8 cellular contexts compared by ENCODE assay signal in the genomic region with DNA sequence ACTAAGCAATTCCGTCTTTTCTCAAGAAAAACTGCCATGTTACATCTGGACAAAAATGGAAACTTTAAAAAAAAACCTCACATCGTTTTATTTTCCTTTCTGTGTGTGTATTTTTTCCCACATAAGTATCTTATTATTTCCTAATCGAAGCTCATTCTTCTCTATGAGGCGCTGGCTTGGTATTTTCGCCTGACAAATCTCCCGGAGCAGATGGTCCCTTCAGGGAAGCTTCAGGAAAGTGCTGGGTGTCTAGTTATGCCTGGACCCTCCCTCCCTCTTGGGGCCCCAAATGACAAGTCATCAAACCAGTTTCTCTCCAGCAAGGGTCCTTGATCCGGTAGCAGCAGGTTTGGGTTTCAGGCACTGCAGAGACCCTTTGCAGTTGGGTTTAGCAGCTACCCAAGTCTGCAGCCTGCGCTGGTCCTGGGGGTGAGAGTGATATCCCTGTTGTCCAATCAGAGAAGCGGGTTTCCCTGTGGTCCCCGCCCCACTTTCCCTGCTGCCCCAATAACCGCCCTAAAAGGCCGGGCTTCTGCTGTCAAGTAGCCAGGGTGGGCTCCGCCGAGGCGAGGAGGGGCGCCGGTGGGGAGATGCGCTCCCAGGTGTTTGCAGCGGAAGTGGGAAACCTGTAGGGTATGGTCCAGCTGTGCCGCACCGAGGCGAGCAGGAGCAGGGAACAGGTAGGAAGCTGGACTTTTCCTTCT. TPM values are rescaled to one million over a fixed set of nuclear protein-coding genes. Genes with fewer than 3 reads are reported as not detected.
DNase-seq lines count a peak whose midpoint lies in the region; ATAC-seq and TF ChIP-seq lines count a peak whose summit lies in the region.

CNTN1 (plus strand) TSS at position 527 of the 704 bp plus-strand sequence.

- no peaks in the 10 kb centered on the region; the same call in 1 of the 2 replicates for H3K79me2 ChIP-seq in GM23338 (replicated peaks; ENCODE audit: insufficient read depth)

- H3K36me3 Mint-ChIP-seq in GM23338 (ENCODE audit: low read depth) (no peaks in the 10 kb centered on the region), CD14-positive monocyte (no peaks in the 10 kb centered on the region)

- H3K36me3 ChIP-seq in BE2C (no peaks in the 10 kb centered on the region), GM23338 (ENCODE audit: insufficient read depth) (no peaks in the 10 kb centered on the region), duodenal mucosa (ENCODE audit: control insufficient read depth in 1 of 2, insufficient read depth in 2 of 2, low read length in 2 of 2) (no peaks in the 10 kb centered on the region), testis (ENCODE audit: low read depth, missing control alignments) (no peaks in the 10 kb centered on the region)

- no peak for TF ChIP-seq POLR2A in testis (IDR thresholded peaks at IDR 0.05)

- H3K4me2 ChIP-seq in GM23338: peak within 1 kb of the TSS; percentile 93

- H3F3A ChIP-seq in GM23338 (replicated peaks; ENCODE audit: low read depth): no peaks in the 10 kb centered on the region; the same call in 1 of the 2 replicates

- peak; percentile 93 for ATAC-seq in GM23338
- ATAC-seq in left lobe of liver: peak; percentile 44

- H3K27me3 ChIP-seq in BE2C (peaks cover 8% of the 10 kb centered on the region; the same call in 1 of the 2 replicates), GM23338 (ENCODE audit: insufficient read depth) (no peaks in the 10 kb centered on the region), duodenal mucosa (ENCODE audit: control insufficient read depth in 1 of 2, insufficient read depth in 2 of 2, low read length in 2 of 2) (peaks cover 16 to 20% of the 10 kb centered on the region in 2 donors), testis (no peaks in the 10 kb centered on the region)

- WGBS in testis, 2 donors: 2 to 4% methylated on average over 21 to 22 of the region's 22 CpGs

- H3K27ac ChIP-seq in GM23338 (ENCODE audit: low read depth): no peak within 1 kb of the TSS
- H3K27ac ChIP-seq in duodenal mucosa (ENCODE audit: low read depth, low read length): no peak within 1 kb of the TSS
- no peak within 1 kb of the TSS for H3K27ac ChIP-seq in testis

- H3K27me3 Mint-ChIP-seq in GM23338 (ENCODE audit: insufficient read depth, low read depth, poor library complexity): peaks cover 6% of the 10 kb centered on the region
- peaks cover 37 to 55% (median 43%) of the 10 kb centered on the region in 3 donors for H3K27me3 Mint-ChIP-seq in CD14-positive monocyte (ENCODE audit: low read depth in 3 of 3)

- H3K4me3 ChIP-seq in BE2C (ENCODE audit: low read depth, low read length): peak within 1 kb of the TSS; percentile 87
- H3K4me3 ChIP-seq in GM23338: peak within 1 kb of the TSS; percentile 82
- H3K4me3 ChIP-seq in duodenal mucosa (ENCODE audit: low read depth in 1 of 2, low read length in 2 of 2): peak within 1 kb of the TSS; percentile 51 to 57
- peak within 1 kb of the TSS; percentile 76 to 86 for H3K4me3 ChIP-seq in testis

- intact Hi-C loops in testis (cut with DNase I; ENCODE audit: low total_unique reads) (no loop called here), CD14-positive monocyte (cut with micrococcal nuclease) (no loop called here)

- peak within 1 kb of the TSS; percentile 92 for H3K4me3 Mint-ChIP-seq in GM23338
- peak within 1 kb of the TSS in 1 of 2 donors; percentile 69 for H3K4me3 Mint-ChIP-seq in CD14-positive monocyte

- H3K9ac ChIP-seq in duodenal mucosa (ENCODE audit: low read depth in 1 of 2, low read length in 2 of 2): no peak within 1 kb of the TSS

- peak within 1 kb of the TSS; percentile 92 for H2AFZ ChIP-seq in GM23338

- H3K9me2 ChIP-seq in GM23338 (ENCODE audit: insufficient read depth): no peaks in the 10 kb centered on the region

- DNase-seq in BE2C: peak; percentile 83
- peak; percentile 96 for DNase-seq in GM23338 (ENCODE audit: low spot score)
- peak; percentile 60 for DNase-seq in NCI-H226
- DNase-seq in left lobe of liver (ENCODE audit: low spot score): peak; percentile 46
- DNase-seq in testis: peak; percentile 92
- DNase-seq in SW480 (ENCODE audit: low spot score): no peak
- DNase-seq in CD14-positive monocyte (ENCODE audit: low spot score): no peak

- no peaks in the 10 kb centered on the region for H3K9me3 ChIP-seq in BE2C
- H3K9me3 ChIP-seq in duodenal mucosa (ENCODE audit: control insufficient read depth in 1 of 2, low read length in 2 of 2): no peaks in the 10 kb centered on the region
- no peaks in the 10 kb centered on the region for H3K9me3 ChIP-seq in testis

- H3K9me3 Mint-ChIP-seq in GM23338 (no peaks in the 10 kb centered on the region), CD14-positive monocyte (peaks cover 0 to 10% (median 7%) of the 10 kb centered on the region in 7 donors)

- no peaks in the 10 kb centered on the region for H3K4me1 ChIP-seq in BE2C
- peaks cover 13% of the 10 kb centered on the region for H3K4me1 ChIP-seq in GM23338 (ENCODE audit: insufficient read depth)
- no peaks in the 10 kb centered on the region for H3K4me1 ChIP-seq in duodenal mucosa (ENCODE audit: control insufficient read depth in 1 of 2, insufficient read depth in 2 of 2, low read length in 2 of 2)
- H3K4me1 ChIP-seq in testis: no peaks in the 10 kb centered on the region

- no peaks in the 10 kb centered on the region for H4K20me1 ChIP-seq in GM23338 (replicated peaks; ENCODE audit: insufficient read depth)

- H3K4me1 Mint-ChIP-seq in GM23338 (peaks cover 11% of the 10 kb centered on the region), CD14-positive monocyte (no peaks in the 10 kb centered on the region)

- H3K27ac Mint-ChIP-seq in GM23338 (peak within 1 kb of the TSS; percentile 50; the same call in 1 of the 2 replicates), CD14-positive monocyte (peak within 1 kb of the TSS in 1 of 7 donors; percentile 20)

- TF ChIP-seq CTCF in BE2C (IDR thresholded peaks at IDR 0.05; ENCODE audit: low read depth, low read length) (no peak), GM23338 (conservative IDR thresholded peaks at IDR 0.05; ENCODE audit: low read depth in 2 of 2) (no peak), testis (IDR thresholded peaks at IDR 0.05) (no peak), CD14-positive monocyte (IDR thresholded peaks at IDR 0.05) (no peak)

TF ChIP-seq in GM23338, 12 proteins besides CTCF, POLR2A, EP300 and RAD21 (continues in another document):
- TF ChIP-seq ZNF331 (CRISPR knock-in tag; IDR thresholded peaks at IDR 0.05; ENCODE audit: low read depth): no peak
- TF ChIP-seq, protein P1, sequence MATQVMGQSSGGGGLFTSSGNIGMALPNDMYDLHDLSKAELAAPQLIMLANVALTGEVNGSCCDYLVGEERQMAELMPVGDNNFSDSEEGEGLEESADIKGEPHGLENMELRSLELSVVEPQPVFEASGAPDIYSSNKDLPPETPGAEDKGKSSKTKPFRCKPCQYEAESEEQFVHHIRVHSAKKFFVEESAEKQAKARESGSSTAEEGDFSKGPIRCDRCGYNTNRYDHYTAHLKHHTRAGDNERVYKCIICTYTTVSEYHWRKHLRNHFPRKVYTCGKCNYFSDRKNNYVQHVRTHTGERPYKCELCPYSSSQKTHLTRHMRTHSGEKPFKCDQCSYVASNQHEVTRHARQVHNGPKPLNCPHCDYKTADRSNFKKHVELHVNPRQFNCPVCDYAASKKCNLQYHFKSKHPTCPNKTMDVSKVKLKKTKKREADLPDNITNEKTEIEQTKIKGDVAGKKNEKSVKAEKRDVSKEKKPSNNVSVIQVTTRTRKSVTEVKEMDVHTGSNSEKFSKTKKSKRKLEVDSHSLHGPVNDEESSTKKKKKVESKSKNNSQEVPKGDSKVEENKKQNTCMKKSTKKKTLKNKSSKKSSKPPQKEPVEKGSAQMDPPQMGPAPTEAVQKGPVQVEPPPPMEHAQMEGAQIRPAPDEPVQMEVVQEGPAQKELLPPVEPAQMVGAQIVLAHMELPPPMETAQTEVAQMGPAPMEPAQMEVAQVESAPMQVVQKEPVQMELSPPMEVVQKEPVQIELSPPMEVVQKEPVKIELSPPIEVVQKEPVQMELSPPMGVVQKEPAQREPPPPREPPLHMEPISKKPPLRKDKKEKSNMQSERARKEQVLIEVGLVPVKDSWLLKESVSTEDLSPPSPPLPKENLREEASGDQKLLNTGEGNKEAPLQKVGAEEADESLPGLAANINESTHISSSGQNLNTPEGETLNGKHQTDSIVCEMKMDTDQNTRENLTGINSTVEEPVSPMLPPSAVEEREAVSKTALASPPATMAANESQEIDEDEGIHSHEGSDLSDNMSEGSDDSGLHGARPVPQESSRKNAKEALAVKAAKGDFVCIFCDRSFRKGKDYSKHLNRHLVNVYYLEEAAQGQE (IDR thresholded peaks at IDR 0.05; ENCODE audit: unreplicated experiment): no peak

RNA-seq across cellular contexts. Expression of gene CNTN1, which starts in this region (rescaled TPM):
- 104 TPM for polyA plus RNA-seq in BE2C (2012; ENCODE audit: insufficient read depth, insufficient read length, low read depth)
- 26.5 and 27.0 TPM in 2 replicates for total RNA-seq in GM23338 (2014; rRNA removed; shearing (Covaris generic))
- polyA plus RNA-seq in GM23338 (2016; fragmentation: Nextera tagmentation; extraction: Ambion mirVana) (4.8 and 5.0 TPM in 2 replicates), testis (ENCODE audit: insufficient read depth, low read depth, low replicate concordance) (21.7 TPM), CD14-positive monocyte (not detected)
- total RNA-seq in left lobe of liver (0.60 TPM), testis (10 to 100 TPM; 12.0 to 24.1 TPM)

Comparison
In these comparisons a context has a peak if more than half of its experiments do, and no peak if none do; other contexts are left out.
1. Peak in DNase-seq and ATAC-seq in left lobe of liver; RNA of the gene not detected or under 1 TPM.
2. DNase-seq: peak in BE2C (single experiment), GM23338 (single experiment), NCI-H226 (single experiment) and testis (single experiment); none in SW480 (single experiment) and CD14-positive monocyte (single experiment).
3. Peak in every context shown above with its lines, with median percentiles within 50 percentile points of each other: H3K4me3 ChIP-seq.